In the genomic region with DNA sequence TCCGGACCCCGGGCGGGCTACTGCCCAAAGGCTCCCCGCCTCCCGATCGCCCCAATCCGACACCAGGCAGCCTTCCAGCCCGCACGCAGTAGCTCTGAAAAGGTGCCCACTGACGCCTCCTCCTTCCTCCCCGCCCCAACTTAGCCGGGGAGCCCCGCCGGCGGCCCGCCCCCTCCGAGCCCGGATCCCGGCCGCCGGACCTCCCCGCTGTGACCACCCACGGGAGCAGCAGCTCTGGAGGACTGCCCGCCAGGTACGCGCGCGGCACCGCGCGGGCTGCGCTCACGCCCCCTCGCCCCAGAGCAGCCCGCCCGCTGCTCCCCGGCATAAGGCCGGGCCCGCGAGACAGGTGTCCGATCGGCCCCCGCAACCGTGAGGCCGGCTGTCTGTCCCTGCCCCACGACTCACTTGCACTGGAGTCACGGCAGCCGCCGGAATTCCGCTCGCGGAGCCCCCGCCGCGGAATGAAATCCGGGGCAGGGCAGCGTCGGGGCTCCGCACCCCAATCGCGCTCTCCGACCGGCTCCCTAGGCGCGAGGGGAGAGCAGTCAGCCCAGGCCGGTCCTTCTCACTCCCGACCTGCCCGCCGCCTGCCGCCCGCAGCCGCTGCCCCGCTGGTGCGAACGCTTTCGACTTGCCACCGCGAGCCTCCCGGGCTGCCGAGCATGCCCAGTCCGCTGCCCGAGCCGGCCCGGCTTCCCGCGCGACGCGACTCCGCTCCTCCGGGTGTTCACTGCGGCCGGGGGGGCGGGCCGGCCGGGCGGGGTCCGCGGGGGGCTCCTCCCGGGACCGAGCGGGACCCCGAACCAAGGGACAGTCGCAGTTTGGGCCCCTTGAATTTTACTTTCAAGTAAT, we compare ENCODE assay signal across 1 cellular context.
TF ChIP-seq lines count a peak whose summit lies in the region.

SGMS1 (minus strand) TSS at position 658 of the 855 bp plus-strand sequence. CDS start 279,842 bp downstream, outside the sequence.

TF ChIP-seq in K562, 482 proteins besides CTCF, POLR2A, EP300 and RAD21 (continued from another document and continues in another):
- TF ChIP-seq ZHX1 (conservative IDR thresholded peaks at IDR 0.05; ENCODE audit: low read length) (no peak), TAF7 (tag; IDR thresholded peaks at IDR 0.05) (no peak), GABPB1 (CRISPR knock-in tag; IDR thresholded peaks at IDR 0.05) (0 out of 2 replicates have a peak, but pooled peaks have one; percentile 16), U2AF1 (optimal IDR thresholded peaks at IDR 0.05; ENCODE audit: low read depth, low read length) (no peak), HMGN3 (IDR thresholded peaks at IDR 0.05; ENCODE audit: borderline replicate concordance, extremely low read depth, insufficient read length, low read depth, low read length) (peak; percentile 53), KDM1A (IDR thresholded peaks at IDR 0.05) (no peak), NRF1 (conservative IDR thresholded peaks at IDR 0.05 in 1 of 2, IDR thresholded peaks at IDR 0.05 in 1 of 2) (peak; percentile 81 to 85), ZNF41 (CRISPR knock-in tag; conservative IDR thresholded peaks at IDR 0.05) (no peak), ZFPM2 (CRISPR knock-in tag; IDR thresholded peaks at IDR 0.05) (no peak), E2F1 (CRISPR knock-in tag; IDR thresholded peaks at IDR 0.05) (peak; percentile 47; the same call in 1 of the 2 replicates), STAT6 (CRISPR knock-in tag; IDR thresholded peaks at IDR 0.05) (no peak), POLR2AphosphoS2 (IDR thresholded peaks at IDR 0.05; ENCODE audit: low read length) (no peak), MNT (conservative IDR thresholded peaks at IDR 0.05) (peak in 1 of 2 experiments; percentile 23; a peak in 2 of 4 replicates), HDGF (IDR thresholded peaks at IDR 0.05) (no peak), FOXM1 (IDR thresholded peaks at IDR 0.05; ENCODE audit: low read depth) (0 out of 2 replicates have a peak, but pooled peaks have one; percentile 10), FOXM1 (CRISPR knock-in tag; IDR thresholded peaks at IDR 0.05; ENCODE audit: low read depth) (no peak; the same call in none of the 2 replicates), CHD4 (IDR thresholded peaks at IDR 0.05; ENCODE audit: insufficient read depth, insufficient replicate concordance, low read depth, low read length, poor library complexity, severe bottlenecking) (no peak), CUX1 (CRISPR knock-in tag; IDR thresholded peaks at IDR 0.05) (no peak), ZBTB5 (IDR thresholded peaks at IDR 0.05) (no peak), CBFA2T2 (conservative IDR thresholded peaks at IDR 0.05) (no peak), CBX1 (IDR thresholded peaks at IDR 0.05; ENCODE audit: low read depth) (0 out of 2 replicates have a peak, but pooled peaks have one; percentile 26), HNRNPL (IDR thresholded peaks at IDR 0.05; ENCODE audit: low read depth, low read length) (peak; percentile 96; the same call in 1 of the 2 replicates), HMG20B (CRISPR knock-in tag; IDR thresholded peaks at IDR 0.05) (no peak), GATAD2A (IDR thresholded peaks at IDR 0.05) (peak; percentile 10; the same call in 1 of the 2 replicates), WHSC1 (IDR thresholded peaks at IDR 0.05; ENCODE audit: low read length) (no peak), HNRNPUL1 (IDR thresholded peaks at IDR 0.05; ENCODE audit: low read length) (no peak), POLR2G (IDR thresholded peaks at IDR 0.05; ENCODE audit: low read depth, low read length) (peak; percentile 70)
- TF ChIP-seq, protein P1, sequence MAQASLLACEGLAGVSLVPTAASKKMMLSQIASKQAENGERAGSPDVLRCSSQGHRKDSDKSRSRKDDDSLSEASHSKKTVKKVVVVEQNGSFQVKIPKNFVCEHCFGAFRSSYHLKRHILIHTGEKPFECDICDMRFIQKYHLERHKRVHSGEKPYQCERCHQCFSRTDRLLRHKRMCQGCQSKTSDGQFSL (CRISPR knock-in tag; IDR thresholded peaks at IDR 0.05), result no peak
- TF ChIP-seq, protein P1 (tag; IDR thresholded peaks at IDR 0.05), result peak in 1 of 2 experiments; percentile 29; a peak in 1 of 4 replicates
- TF ChIP-seq, protein P2, sequence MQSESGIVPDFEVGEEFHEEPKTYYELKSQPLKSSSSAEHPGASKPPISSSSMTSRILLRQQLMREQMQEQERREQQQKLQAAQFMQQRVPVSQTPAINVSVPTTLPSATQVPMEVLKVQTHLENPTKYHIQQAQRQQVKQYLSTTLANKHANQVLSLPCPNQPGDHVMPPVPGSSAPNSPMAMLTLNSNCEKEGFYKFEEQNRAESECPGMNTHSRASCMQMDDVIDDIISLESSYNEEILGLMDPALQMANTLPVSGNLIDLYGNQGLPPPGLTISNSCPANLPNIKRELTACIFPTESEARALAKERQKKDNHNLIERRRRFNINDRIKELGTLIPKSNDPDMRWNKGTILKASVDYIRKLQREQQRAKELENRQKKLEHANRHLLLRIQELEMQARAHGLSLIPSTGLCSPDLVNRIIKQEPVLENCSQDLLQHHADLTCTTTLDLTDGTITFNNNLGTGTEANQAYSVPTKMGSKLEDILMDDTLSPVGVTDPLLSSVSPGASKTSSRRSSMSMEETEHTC (IDR thresholded peaks at IDR 0.05), result no peak
